1 cellular context compared by ENCODE assay signal in the genomic region with DNA sequence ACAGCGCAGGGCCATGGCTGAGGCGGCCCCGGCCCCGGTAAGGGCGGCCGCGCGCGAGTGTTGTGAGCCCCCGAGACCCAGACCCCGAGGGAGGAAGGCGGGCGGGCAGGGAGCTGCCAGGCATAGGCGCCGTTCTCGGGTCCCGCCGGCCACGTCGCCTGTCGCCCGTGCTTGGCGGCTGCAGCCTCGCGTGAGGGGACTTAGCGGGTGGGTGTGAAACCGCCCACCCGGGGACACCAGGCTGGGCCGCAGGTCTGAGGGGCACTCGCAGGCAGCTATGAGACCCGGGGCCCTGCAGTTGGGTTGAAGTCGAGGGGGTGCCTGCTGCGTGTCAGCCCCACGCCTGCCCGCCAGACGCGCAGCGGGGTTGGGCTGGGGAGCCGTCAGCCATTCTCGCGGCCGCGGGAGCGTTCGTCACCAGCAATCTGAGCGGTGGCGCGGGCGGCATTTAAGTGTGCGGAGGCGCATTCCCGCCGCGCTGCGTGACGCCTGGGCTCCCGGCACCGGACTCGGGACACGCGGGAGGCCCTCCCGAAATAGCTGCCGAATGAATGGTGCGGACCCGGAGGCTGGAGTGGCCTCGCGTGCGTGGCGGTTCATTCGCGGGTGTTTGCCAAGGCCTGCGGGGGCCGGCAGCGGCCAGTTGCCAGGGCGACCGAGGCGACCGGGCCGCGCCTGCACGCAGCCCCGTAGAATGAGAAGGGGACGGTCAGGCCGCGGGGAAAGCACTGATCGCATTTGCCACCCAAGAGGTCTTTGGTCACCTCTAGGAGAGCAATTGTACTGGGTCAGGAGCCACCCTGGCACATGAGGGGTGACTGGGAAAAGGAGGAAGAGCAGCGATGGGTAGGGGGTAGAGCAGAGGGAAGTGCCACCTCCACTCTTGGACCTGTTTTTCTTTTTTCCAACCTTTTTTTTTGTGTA.
TF ChIP-seq lines count a peak whose summit lies in the region.

No MANE protein-coding gene starts in this region.

TF ChIP-seq in HepG2, 621 proteins besides CTCF, POLR2A, EP300 and RAD21 (continued from another document and continues in another):
- TF ChIP-seq, protein P1, sequence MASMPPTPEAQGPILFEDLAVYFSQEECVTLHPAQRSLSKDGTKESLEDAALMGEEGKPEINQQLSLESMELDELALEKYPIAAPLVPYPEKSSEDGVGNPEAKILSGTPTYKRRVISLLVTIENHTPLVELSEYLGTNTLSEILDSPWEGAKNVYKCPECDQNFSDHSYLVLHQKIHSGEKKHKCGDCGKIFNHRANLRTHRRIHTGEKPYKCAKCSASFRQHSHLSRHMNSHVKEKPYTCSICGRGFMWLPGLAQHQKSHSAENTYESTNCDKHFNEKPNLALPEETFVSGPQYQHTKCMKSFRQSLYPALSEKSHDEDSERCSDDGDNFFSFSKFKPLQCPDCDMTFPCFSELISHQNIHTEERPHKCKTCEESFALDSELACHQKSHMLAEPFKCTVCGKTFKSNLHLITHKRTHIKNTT (CRISPR knock-in tag; IDR thresholded peaks at IDR 0.05), result no peak
- TF ChIP-seq HDAC6 (IDR thresholded peaks at IDR 0.05; ENCODE audit: low read depth, low read length) (no peak), CENPT (CRISPR knock-in tag; IDR thresholded peaks at IDR 0.05; ENCODE audit: low read depth) (no peak; the same call in 1 of the 2 replicates), GTF2F1 (IDR thresholded peaks at IDR 0.05; ENCODE audit: low read length) (no peak), GPN1 (CRISPR knock-in tag; IDR thresholded peaks at IDR 0.05; ENCODE audit: borderline replicate concordance) (no peak), MIXL1 (CRISPR knock-in tag; IDR thresholded peaks at IDR 0.05) (no peak), ZNF143 (CRISPR knock-in tag; IDR thresholded peaks at IDR 0.05) (no peak), ZNF772 (CRISPR knock-in tag; IDR thresholded peaks at IDR 0.05) (no peak), RCOR2 (CRISPR knock-in tag; IDR thresholded peaks at IDR 0.05) (no peak), SMAD9 (CRISPR knock-in tag; IDR thresholded peaks at IDR 0.05) (no peak), ZNF644 (CRISPR knock-in tag; IDR thresholded peaks at IDR 0.05; ENCODE audit: low read depth) (no peak), ZSCAN20 (CRISPR knock-in tag; IDR thresholded peaks at IDR 0.05; ENCODE audit: borderline replicate concordance) (no peak), SOX6 (IDR thresholded peaks at IDR 0.05) (no peak), SOX6 (CRISPR knock-in tag; IDR thresholded peaks at IDR 0.05) (peak; percentile 14; the same call in 1 of the 2 replicates), KDM6A (CRISPR knock-in tag; IDR thresholded peaks at IDR 0.05; ENCODE audit: low read depth) (no peak), ZNF557 (CRISPR knock-in tag; IDR thresholded peaks at IDR 0.05) (no peak), MZF1 (CRISPR knock-in tag; IDR thresholded peaks at IDR 0.05; ENCODE audit: borderline replicate concordance) (no peak), ZNF572 (CRISPR knock-in tag; IDR thresholded peaks at IDR 0.05) (no peak), ZNF10 (CRISPR knock-in tag; IDR thresholded peaks at IDR 0.05; ENCODE audit: borderline replicate concordance, low read depth) (no peak), KMT2B (CRISPR knock-in tag; IDR thresholded peaks at IDR 0.05) (no peak; the same call in 1 of the 2 replicates), PRPF4 (IDR thresholded peaks at IDR 0.05; ENCODE audit: low read depth, low read length, poor library complexity, severe bottlenecking) (no peak), ZNF777 (CRISPR knock-in tag; IDR thresholded peaks at IDR 0.05) (peak; percentile 30; the same call in 1 of the 2 replicates), TAF1 (CRISPR knock-in tag; IDR thresholded peaks at IDR 0.05) (peak; percentile 41; the same call in 1 of the 2 replicates), SRSF1 (optimal IDR thresholded peaks at IDR 0.05; ENCODE audit: low read depth, low read length) (no peak), ZNF121 (CRISPR knock-in tag; IDR thresholded peaks at IDR 0.05) (no peak), RFX1 (IDR thresholded peaks at IDR 0.05) (peak; percentile 82)
- TF ChIP-seq, protein P2, sequence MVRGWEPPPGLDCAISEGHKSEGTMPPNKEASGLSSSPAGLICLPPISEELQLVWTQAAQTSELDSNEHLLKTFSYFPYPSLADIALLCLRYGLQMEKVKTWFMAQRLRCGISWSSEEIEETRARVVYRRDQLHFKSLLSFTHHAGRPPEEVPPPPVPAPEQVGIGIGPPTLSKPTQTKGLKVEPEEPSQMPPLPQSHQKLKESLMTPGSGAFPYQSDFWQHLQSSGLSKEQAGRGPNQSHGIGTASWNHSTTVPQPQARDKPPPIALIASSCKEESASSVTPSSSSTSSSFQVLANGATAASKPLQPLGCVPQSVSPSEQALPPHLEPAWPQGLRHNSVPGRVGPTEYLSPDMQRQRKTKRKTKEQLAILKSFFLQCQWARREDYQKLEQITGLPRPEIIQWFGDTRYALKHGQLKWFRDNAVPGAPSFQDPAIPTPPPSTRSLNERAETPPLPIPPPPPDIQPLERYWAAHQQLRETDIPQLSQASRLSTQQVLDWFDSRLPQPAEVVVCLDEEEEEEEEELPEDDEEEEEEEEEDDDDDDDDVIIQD (CRISPR knock-in tag; IDR thresholded peaks at IDR 0.05; ENCODE audit: low read depth), result no peak
- TF ChIP-seq, protein P3, sequence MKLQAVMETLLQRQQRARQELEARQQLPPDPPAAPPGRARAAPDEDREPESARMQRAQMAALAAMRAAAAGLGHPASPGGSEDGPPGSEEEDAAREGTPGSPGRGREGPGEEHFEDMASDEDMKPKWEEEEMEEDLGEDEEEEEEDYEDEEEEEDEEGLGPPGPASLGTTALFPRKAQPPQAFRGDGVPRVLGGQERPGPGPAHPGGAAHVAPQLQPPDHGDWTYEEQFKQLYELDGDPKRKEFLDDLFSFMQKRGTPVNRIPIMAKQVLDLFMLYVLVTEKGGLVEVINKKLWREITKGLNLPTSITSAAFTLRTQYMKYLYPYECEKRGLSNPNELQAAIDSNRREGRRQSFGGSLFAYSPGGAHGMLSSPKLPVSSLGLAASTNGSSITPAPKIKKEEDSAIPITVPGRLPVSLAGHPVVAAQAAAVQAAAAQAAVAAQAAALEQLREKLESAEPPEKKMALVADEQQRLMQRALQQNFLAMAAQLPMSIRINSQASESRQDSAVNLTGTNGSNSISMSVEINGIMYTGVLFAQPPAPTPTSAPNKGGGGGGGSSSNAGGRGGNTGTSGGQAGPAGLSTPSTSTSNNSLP (IDR thresholded peaks at IDR 0.05; ENCODE audit: low read depth, low read length), result no peak
- TF ChIP-seq, protein P4, sequence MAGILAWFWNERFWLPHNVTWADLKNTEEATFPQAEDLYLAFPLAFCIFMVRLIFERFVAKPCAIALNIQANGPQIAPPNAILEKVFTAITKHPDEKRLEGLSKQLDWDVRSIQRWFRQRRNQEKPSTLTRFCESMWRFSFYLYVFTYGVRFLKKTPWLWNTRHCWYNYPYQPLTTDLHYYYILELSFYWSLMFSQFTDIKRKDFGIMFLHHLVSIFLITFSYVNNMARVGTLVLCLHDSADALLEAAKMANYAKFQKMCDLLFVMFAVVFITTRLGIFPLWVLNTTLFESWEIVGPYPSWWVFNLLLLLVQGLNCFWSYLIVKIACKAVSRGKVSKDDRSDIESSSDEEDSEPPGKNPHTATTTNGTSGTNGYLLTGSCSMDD (CRISPR knock-in tag; IDR thresholded peaks at IDR 0.05), result no peak
- TF ChIP-seq, protein P5, sequence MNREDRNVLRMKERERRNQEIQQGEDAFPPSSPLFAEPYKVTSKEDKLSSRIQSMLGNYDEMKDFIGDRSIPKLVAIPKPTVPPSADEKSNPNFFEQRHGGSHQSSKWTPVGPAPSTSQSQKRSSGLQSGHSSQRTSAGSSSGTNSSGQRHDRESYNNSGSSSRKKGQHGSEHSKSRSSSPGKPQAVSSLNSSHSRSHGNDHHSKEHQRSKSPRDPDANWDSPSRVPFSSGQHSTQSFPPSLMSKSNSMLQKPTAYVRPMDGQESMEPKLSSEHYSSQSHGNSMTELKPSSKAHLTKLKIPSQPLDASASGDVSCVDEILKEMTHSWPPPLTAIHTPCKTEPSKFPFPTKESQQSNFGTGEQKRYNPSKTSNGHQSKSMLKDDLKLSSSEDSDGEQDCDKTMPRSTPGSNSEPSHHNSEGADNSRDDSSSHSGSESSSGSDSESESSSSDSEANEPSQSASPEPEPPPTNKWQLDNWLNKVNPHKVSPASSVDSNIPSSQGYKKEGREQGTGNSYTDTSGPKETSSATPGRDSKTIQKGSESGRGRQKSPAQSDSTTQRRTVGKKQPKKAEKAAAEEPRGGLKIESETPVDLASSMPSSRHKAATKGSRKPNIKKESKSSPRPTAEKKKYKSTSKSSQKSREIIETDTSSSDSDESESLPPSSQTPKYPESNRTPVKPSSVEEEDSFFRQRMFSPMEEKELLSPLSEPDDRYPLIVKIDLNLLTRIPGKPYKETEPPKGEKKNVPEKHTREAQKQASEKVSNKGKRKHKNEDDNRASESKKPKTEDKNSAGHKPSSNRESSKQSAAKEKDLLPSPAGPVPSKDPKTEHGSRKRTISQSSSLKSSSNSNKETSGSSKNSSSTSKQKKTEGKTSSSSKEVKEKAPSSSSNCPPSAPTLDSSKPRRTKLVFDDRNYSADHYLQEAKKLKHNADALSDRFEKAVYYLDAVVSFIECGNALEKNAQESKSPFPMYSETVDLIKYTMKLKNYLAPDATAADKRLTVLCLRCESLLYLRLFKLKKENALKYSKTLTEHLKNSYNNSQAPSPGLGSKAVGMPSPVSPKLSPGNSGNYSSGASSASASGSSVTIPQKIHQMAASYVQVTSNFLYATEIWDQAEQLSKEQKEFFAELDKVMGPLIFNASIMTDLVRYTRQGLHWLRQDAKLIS (CRISPR knock-in tag; IDR thresholded peaks at IDR 0.05), result no peak
- TF ChIP-seq, protein P6, sequence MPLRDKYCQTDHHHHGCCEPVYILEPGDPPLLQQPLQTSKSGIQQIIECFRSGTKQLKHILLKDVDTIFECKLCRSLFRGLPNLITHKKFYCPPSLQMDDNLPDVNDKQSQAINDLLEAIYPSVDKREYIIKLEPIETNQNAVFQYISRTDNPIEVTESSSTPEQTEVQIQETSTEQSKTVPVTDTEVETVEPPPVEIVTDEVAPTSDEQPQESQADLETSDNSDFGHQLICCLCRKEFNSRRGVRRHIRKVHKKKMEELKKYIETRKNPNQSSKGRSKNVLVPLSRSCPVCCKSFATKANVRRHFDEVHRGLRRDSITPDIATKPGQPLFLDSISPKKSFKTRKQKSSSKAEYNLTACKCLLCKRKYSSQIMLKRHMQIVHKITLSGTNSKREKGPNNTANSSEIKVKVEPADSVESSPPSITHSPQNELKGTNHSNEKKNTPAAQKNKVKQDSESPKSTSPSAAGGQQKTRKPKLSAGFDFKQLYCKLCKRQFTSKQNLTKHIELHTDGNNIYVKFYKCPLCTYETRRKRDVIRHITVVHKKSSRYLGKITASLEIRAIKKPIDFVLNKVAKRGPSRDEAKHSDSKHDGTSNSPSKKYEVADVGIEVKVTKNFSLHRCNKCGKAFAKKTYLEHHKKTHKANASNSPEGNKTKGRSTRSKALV (CRISPR knock-in tag; IDR thresholded peaks at IDR 0.05), result peak; percentile 80
- TF ChIP-seq, protein P7, sequence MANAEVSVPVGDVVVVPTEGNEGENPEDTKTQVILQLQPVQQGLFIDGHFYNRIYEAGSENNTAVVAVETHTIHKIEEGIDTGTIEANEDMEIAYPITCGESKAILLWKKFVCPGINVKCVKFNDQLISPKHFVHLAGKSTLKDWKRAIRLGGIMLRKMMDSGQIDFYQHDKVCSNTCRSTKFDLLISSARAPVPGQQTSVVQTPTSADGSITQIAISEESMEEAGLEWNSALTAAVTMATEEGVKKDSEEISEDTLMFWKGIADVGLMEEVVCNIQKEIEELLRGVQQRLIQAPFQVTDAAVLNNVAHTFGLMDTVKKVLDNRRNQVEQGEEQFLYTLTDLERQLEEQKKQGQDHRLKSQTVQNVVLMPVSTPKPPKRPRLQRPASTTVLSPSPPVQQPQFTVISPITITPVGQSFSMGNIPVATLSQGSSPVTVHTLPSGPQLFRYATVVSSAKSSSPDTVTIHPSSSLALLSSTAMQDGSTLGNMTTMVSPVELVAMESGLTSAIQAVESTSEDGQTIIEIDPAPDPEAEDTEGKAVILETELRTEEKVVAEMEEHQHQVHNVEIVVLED (CRISPR knock-in tag; IDR thresholded peaks at IDR 0.05; ENCODE audit: borderline replicate concordance), result no peak
- TF ChIP-seq, protein P8, sequence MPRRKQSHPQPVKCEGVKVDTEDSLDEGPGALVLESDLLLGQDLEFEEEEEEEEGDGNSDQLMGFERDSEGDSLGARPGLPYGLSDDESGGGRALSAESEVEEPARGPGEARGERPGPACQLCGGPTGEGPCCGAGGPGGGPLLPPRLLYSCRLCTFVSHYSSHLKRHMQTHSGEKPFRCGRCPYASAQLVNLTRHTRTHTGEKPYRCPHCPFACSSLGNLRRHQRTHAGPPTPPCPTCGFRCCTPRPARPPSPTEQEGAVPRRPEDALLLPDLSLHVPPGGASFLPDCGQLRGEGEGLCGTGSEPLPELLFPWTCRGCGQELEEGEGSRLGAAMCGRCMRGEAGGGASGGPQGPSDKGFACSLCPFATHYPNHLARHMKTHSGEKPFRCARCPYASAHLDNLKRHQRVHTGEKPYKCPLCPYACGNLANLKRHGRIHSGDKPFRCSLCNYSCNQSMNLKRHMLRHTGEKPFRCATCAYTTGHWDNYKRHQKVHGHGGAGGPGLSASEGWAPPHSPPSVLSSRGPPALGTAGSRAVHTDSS (CRISPR knock-in tag; conservative IDR thresholded peaks at IDR 0.05), result no peak
- TF ChIP-seq, protein P9, sequence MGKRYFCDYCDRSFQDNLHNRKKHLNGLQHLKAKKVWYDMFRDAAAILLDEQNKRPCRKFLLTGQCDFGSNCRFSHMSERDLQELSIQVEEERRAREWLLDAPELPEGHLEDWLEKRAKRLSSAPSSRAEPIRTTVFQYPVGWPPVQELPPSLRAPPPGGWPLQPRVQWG (CRISPR knock-in tag; IDR thresholded peaks at IDR 0.05; ENCODE audit: borderline replicate concordance, low read depth), result no peak
- TF ChIP-seq, protein P10, sequence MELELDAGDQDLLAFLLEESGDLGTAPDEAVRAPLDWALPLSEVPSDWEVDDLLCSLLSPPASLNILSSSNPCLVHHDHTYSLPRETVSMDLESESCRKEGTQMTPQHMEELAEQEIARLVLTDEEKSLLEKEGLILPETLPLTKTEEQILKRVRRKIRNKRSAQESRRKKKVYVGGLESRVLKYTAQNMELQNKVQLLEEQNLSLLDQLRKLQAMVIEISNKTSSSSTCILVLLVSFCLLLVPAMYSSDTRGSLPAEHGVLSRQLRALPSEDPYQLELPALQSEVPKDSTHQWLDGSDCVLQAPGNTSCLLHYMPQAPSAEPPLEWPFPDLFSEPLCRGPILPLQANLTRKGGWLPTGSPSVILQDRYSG (CRISPR knock-in tag; IDR thresholded peaks at IDR 0.05), result 0 out of 2 replicates have a peak, but pooled peaks have one; percentile 30
- TF ChIP-seq, protein P11, sequence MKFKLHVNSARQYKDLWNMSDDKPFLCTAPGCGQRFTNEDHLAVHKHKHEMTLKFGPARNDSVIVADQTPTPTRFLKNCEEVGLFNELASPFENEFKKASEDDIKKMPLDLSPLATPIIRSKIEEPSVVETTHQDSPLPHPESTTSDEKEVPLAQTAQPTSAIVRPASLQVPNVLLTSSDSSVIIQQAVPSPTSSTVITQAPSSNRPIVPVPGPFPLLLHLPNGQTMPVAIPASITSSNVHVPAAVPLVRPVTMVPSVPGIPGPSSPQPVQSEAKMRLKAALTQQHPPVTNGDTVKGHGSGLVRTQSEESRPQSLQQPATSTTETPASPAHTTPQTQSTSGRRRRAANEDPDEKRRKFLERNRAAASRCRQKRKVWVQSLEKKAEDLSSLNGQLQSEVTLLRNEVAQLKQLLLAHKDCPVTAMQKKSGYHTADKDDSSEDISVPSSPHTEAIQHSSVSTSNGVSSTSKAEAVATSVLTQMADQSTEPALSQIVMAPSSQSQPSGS (CRISPR knock-in tag; IDR thresholded peaks at IDR 0.05), result no peak
- TF ChIP-seq, protein P12, sequence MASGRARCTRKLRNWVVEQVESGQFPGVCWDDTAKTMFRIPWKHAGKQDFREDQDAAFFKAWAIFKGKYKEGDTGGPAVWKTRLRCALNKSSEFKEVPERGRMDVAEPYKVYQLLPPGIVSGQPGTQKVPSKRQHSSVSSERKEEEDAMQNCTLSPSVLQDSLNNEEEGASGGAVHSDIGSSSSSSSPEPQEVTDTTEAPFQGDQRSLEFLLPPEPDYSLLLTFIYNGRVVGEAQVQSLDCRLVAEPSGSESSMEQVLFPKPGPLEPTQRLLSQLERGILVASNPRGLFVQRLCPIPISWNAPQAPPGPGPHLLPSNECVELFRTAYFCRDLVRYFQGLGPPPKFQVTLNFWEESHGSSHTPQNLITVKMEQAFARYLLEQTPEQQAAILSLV (CRISPR knock-in tag; IDR thresholded peaks at IDR 0.05; ENCODE audit: borderline replicate concordance), result no peak; the same call in 1 of the 2 replicates
